In genomic region chr10:118725784-118726507, GRCh38 we compare ENCODE assay signal across 10 cellular contexts. TPM values are rescaled to one million over a fixed set of nuclear protein-coding genes. Genes with fewer than 3 reads are reported as not detected.
A peak's percentile ranks its signal among the peaks of the same experiment; 100 is the strongest.
DNase-seq lines count a peak whose midpoint lies in the region; ATAC-seq and TF ChIP-seq lines count a peak whose summit lies in the region.
"Had no signal": no experiment of that assay in that cellular context is flagged by ENCODE, and none has a peak within 500 bp of the region (broad histone marks: within the 10 kb centered on the region; RNA-seq: fewer than 3 reads in every experiment).

No MANE protein-coding gene starts in this region.

- TF ChIP-seq CTCF in glutamatergic neuron (IDR thresholded peaks at IDR 0.05; ENCODE audit: partially characterized antibody, unreplicated experiment), result no peak
- no peak for TF ChIP-seq CTCF in CD8-positive, alpha-beta T cell (IDR thresholded peaks at IDR 0.05)

- peaks cover 0 to 2% (median 0%) of the 10 kb centered on the region in 3 donors for H3K36me3 ChIP-seq in skeletal muscle tissue (ENCODE audit: control insufficient read depth in 3 of 3, insufficient read depth in 3 of 3, low read length in 3 of 3)
- H3K36me3 ChIP-seq in CD8-positive, alpha-beta T cell (ENCODE audit: insufficient read depth, low read length), result no peaks in the 10 kb centered on the region

- H3K4me1 ChIP-seq in skeletal muscle tissue (ENCODE audit: control insufficient read depth in 3 of 3, insufficient read depth in 3 of 3, low read length in 3 of 3), result peaks cover 21 to 29% (median 24%) of the 10 kb centered on the region in 3 donors
- H3K4me1 ChIP-seq in CD8-positive, alpha-beta T cell (ENCODE audit: insufficient read depth, low read length), result peaks cover 20% of the 10 kb centered on the region

- peaks cover 5% of the 10 kb centered on the region for H3K27me3 Mint-ChIP-seq in glutamatergic neuron (ENCODE audit: unreplicated experiment)
- H3K27me3 Mint-ChIP-seq in effector memory CD8-positive, alpha-beta T cell, result no peaks in the 10 kb centered on the region
- H3K27me3 Mint-ChIP-seq in CD8-positive, alpha-beta T cell (ENCODE audit: low read depth), result no peaks in the 10 kb centered on the region
- H3K27me3 Mint-ChIP-seq: naive thymus-derived CD8-positive, alpha-beta T cell had no signal

- peak; percentile 32 for DNase-seq in GM04503 (ENCODE audit: low read depth)
- no peak for DNase-seq in glutamatergic neuron
- DNase-seq in effector memory CD8-positive, alpha-beta T cell, result no peak
- no peak for DNase-seq in CD8-positive, alpha-beta T cell
- DNase-seq: central memory CD4-positive, alpha-beta T cell; naive thymus-derived CD8-positive, alpha-beta T cell; stimulated activated CD4-positive, alpha-beta T cell treated with anti-CD3 and anti-CD28 coated beads, Interleukin-15, amount 100 ng/mL, for 24 hours had no signal

- CTCF ChIA-PET in CD8-positive, alpha-beta T cell (lab: Charles Lee), result interaction anchor here (6.6 kb wide), 1 partner anchor 158 kb away, joined by 47 read pairs; no protein-coding TSS in a partner anchor

- peak overlapping the region; percentile 19 for H3K27ac Mint-ChIP-seq in glutamatergic neuron (ENCODE audit: unreplicated experiment)
- no peak overlapping the region for H3K27ac Mint-ChIP-seq in effector memory CD8-positive, alpha-beta T cell
- no peak overlapping the region for H3K27ac Mint-ChIP-seq in CD8-positive, alpha-beta T cell

- peak overlapping the region; percentile 42 for H3K27ac ChIP-seq in skeletal muscle tissue (ENCODE audit: low read depth, low read length)
- no peak overlapping the region for H3K27ac ChIP-seq in CD8-positive, alpha-beta T cell (ENCODE audit: low read depth, low read length)

- intact Hi-C loops in CD8-positive, alpha-beta T cell (cut with DNase I, micrococcal nuclease), result no loop called here

- POLR2A ChIA-PET in CD8-positive, alpha-beta T cell (lab: Charles Lee), result interaction anchor here (0.7 to 1.2 kb wide), 2 partner anchors 29 to 75 kb away, joined by 3 read pairs; partner anchors contain the start of gene CACUL1

- peak overlapping the region in 2 of 3 donors; percentile 0 to 24 for H3K9ac ChIP-seq in skeletal muscle tissue (ENCODE audit: low read depth in 1 of 3, low read length in 3 of 3)

- H3K27me3 ChIP-seq in skeletal muscle tissue (ENCODE audit: control insufficient read depth in 3 of 3, insufficient read depth in 3 of 3, low read length in 3 of 3), result no peaks in the 10 kb centered on the region
- no peaks in the 10 kb centered on the region for H3K27me3 ChIP-seq in CD8-positive, alpha-beta T cell (ENCODE audit: insufficient read depth, low read length)

- H3K9me3 Mint-ChIP-seq in glutamatergic neuron (ENCODE audit: unreplicated experiment), result no peaks in the 10 kb centered on the region
- H3K9me3 Mint-ChIP-seq in effector memory CD8-positive, alpha-beta T cell, result no peaks in the 10 kb centered on the region
- H3K9me3 Mint-ChIP-seq in CD8-positive, alpha-beta T cell, result no peaks in the 10 kb centered on the region
- H3K9me3 Mint-ChIP-seq: naive thymus-derived CD8-positive, alpha-beta T cell had no signal

- no peaks in the 10 kb centered on the region for H3K36me3 Mint-ChIP-seq in glutamatergic neuron (ENCODE audit: unreplicated experiment)
- H3K36me3 Mint-ChIP-seq in effector memory CD8-positive, alpha-beta T cell (ENCODE audit: insufficient read depth), result no peaks in the 10 kb centered on the region
- peaks cover 34% of the 10 kb centered on the region for H3K36me3 Mint-ChIP-seq in CD8-positive, alpha-beta T cell

- H3K4me3 ChIP-seq in skeletal muscle tissue (ENCODE audit: low read length in 3 of 3), result peak overlapping the region in 1 of 3 donors; percentile 19
- H3K4me3 ChIP-seq in CD8-positive, alpha-beta T cell (ENCODE audit: low read depth, low read length), result no peak overlapping the region

- peak overlapping the region; percentile 40 for H3K4me3 Mint-ChIP-seq in glutamatergic neuron (ENCODE audit: unreplicated experiment)
- H3K4me3 Mint-ChIP-seq in effector memory CD8-positive, alpha-beta T cell, result no peak overlapping the region
- no peak overlapping the region for H3K4me3 Mint-ChIP-seq in CD8-positive, alpha-beta T cell
- H3K4me3 Mint-ChIP-seq: naive thymus-derived CD8-positive, alpha-beta T cell had no signal

- H3K9me3 ChIP-seq in skeletal muscle tissue (ENCODE audit: control insufficient read depth in 3 of 3, low read length in 3 of 3), result no peaks in the 10 kb centered on the region
- H3K9me3 ChIP-seq in CD8-positive, alpha-beta T cell (ENCODE audit: low read length), result no peaks in the 10 kb centered on the region

- ATAC-seq in SK-N-SH treated with all-trans-retinoic acid at 6 μM for 48 hours (peak; percentile 81), GM21723 (IDR thresholded peaks at IDR 0.05; ENCODE audit: unreplicated experiment) (no peak)
- no peak for ATAC-seq in effector memory CD8-positive, alpha-beta T cell (replicated peaks)
- ATAC-seq in CD8-positive, alpha-beta T cell, result no peak
- ATAC-seq: naive thymus-derived CD8-positive, alpha-beta T cell had no signal

- peaks cover 45% of the 10 kb centered on the region for H3K4me1 Mint-ChIP-seq in glutamatergic neuron (ENCODE audit: low read depth, unreplicated experiment)
- H3K4me1 Mint-ChIP-seq in effector memory CD8-positive, alpha-beta T cell (ENCODE audit: low read depth in 2 of 2), result peaks cover 20 to 21% of the 10 kb centered on the region in 2 donors
- H3K4me1 Mint-ChIP-seq in CD8-positive, alpha-beta T cell (ENCODE audit: low read depth), result peaks cover 34% of the 10 kb centered on the region

TF ChIP-seq in SK-N-SH treated with all-trans-retinoic acid at 6 μM for 48 hours, 23 proteins besides CTCF, POLR2A, EP300 and RAD21 (continues in another document):
- no peak for TF ChIP-seq TOX (CRISPR knock-in tag; IDR thresholded peaks at IDR 0.05; ENCODE audit: borderline replicate concordance)
- TF ChIP-seq TSHZ2 (CRISPR knock-in tag; IDR thresholded peaks at IDR 0.05), result peak; percentile 81; the same call in 1 of the 2 replicates
- TF ChIP-seq BACH2 (CRISPR knock-in tag; IDR thresholded peaks at IDR 0.05; ENCODE audit: borderline replicate concordance), result peak; percentile 90; the same call in 1 of the 2 replicates
- TF ChIP-seq GLIS3 (CRISPR knock-in tag; IDR thresholded peaks at IDR 0.05), result no peak
- TF ChIP-seq ZNF70 (CRISPR knock-in tag; IDR thresholded peaks at IDR 0.05), result no peak
- no peak for TF ChIP-seq CREB5 (CRISPR knock-in tag; IDR thresholded peaks at IDR 0.05; ENCODE audit: low read depth)
- TF ChIP-seq ARNTL (CRISPR knock-in tag; IDR thresholded peaks at IDR 0.05; ENCODE audit: borderline replicate concordance, low read depth), result no peak
- TF ChIP-seq POU6F1 (CRISPR knock-in tag; IDR thresholded peaks at IDR 0.05; ENCODE audit: borderline replicate concordance, low read depth), result no peak
- TF ChIP-seq ZNF565 (CRISPR knock-in tag; conservative IDR thresholded peaks at IDR 0.05; ENCODE audit: low read depth), result no peak
- TF ChIP-seq RARB (CRISPR knock-in tag; IDR thresholded peaks at IDR 0.05), result no peak
- 0 out of 2 replicates have a peak, but pooled peaks have one; percentile 17 for TF ChIP-seq ZFP3 (CRISPR knock-in tag; IDR thresholded peaks at IDR 0.05)
- no peak for TF ChIP-seq PPARA (CRISPR knock-in tag; IDR thresholded peaks at IDR 0.05; ENCODE audit: borderline replicate concordance)

RNA-seq across cellular contexts. Expression of gene CACUL1, which starts 28.8 kb away (rescaled TPM):
- total RNA-seq in glutamatergic neuron (ENCODE audit: unreplicated experiment), result 64.5 TPM
- 17.7 TPM for total RNA-seq in skeletal muscle tissue
- total RNA-seq in CD8-positive, alpha-beta T cell, result 10 to 100 TPM; 40.8 to 46.8 TPM
